Comparison of ENCODE assay signal across 29 cellular contexts in genomic region chr2:239868556-239869181, GRCh38.
"Had no signal": no experiment of that assay in that cellular context is flagged by ENCODE, and none has a peak within 500 bp of the region (broad histone marks: within the 10 kb centered on the region; RNA-seq: fewer than 3 reads in every experiment).

No MANE protein-coding gene starts in this region.

- H3K9me3 ChIP-seq: adrenal gland, body of pancreas, breast epithelium had no signal

- H3K27ac ChIP-seq: adrenal gland, body of pancreas, breast epithelium, KMS-11, SJCRH30, SK-N-MC had no signal

- H3K36me3 Mint-ChIP-seq: activated naive CD4-positive, alpha-beta T cell treated with anti-CD3 and anti-CD28 coated beads, Interleukin-2, amount 50 U/mL, for 72 hours; WTC11 had no signal

- H3K4me1 Mint-ChIP-seq: activated CD4-positive, alpha-beta T cell treated with anti-CD3 and anti-CD28 coated beads for 36 hours had no signal

- H3K4me2 ChIP-seq: KMS-11 had no signal

- DNase-seq: activated CD4-positive, alpha-beta T cell treated with anti-CD3 and anti-CD28 coated beads for 36 hours; activated CD4-positive, alpha-beta T cell treated with anti-CD3 and anti-CD28 coated beads, Interleukin-2, amount 10 ng/mL, durations not matched to agents 7 days and 5 days; activated CD4-positive, alpha-beta T cell treated with anti-CD3 and anti-CD28 coated beads, Interleukin-2, amount 50 U/mL, for 48 hours; activated gamma-delta T cell treated with Interleukin-2 at 50 U/mL for 16 hours; activated naive CD4-positive, alpha-beta T cell treated with anti-CD3 and anti-CD28 coated beads for 36 hours; body of pancreas; MM.1S; MV-4-11; NCI-H1092; NCI-H1436 treated with DMSO at 0.1 percent for 48 hours; NCI-H1694 treated with DMSO at 0.1 percent for 48 hours; NCI-H2029; NCI-H345; NCI-H524 treated with DMSO at 0.1 percent for 48 hours; SHP77; SJCRH30; T1000 had no signal

- H3K9ac ChIP-seq: KMS-11 had no signal

- H3K27me3 ChIP-seq: adrenal gland, body of pancreas, SJCRH30 had no signal

- H3K27ac Mint-ChIP-seq: activated CD4-positive, alpha-beta T cell treated with anti-CD3 and anti-CD28 coated beads for 36 hours; activated CD4-positive, alpha-beta T cell treated with anti-CD3 and anti-CD28 coated beads, Interleukin-2, amount 10 ng/mL, durations not matched to agents 7 days and 5 days; activated CD8-positive, alpha-beta T cell treated with anti-CD3 and anti-CD28 coated beads, Interleukin-2, amount 10 ng/mL, durations not matched to agents 7 days and 5 days; activated naive CD4-positive, alpha-beta T cell treated with anti-CD3 and anti-CD28 coated beads for 36 hours; activated naive CD4-positive, alpha-beta T cell treated with anti-CD3 and anti-CD28 coated beads, Interleukin-2, amount 50 U/mL, for 72 hours; activated T-cell treated with anti-CD3 and anti-CD28 coated beads, Interleukin-2, amount 50 U/mL, for 24 hours; activated T-helper 1 cell treated with anti-CD3 and anti-CD28 coated beads, Interleukin-12 subunit alpha, Interleukin-12 subunit beta, Interleukin-2, Interleukin-4 antibody, amounts not matched to agents 30 ng/mL and 10 ng/mL and 1 ng/mL, durations not matched to agents 14 hours and 24 hours and 36 hours; WTC11 had no signal

- H3K36me3 ChIP-seq: adrenal gland, breast epithelium, SJCRH30 had no signal

- FAIRE-seq: astrocyte had no signal

- H3K9me3 Mint-ChIP-seq: activated CD4-positive, alpha-beta T cell treated with anti-CD3 and anti-CD28 coated beads, Interleukin-2, amount 10 ng/mL, durations not matched to agents 7 days and 5 days; activated naive CD4-positive, alpha-beta T cell treated with anti-CD3 and anti-CD28 coated beads for 36 hours; activated naive CD4-positive, alpha-beta T cell treated with anti-CD3 and anti-CD28 coated beads, Interleukin-2, amount 50 U/mL, for 72 hours; activated T-cell treated with anti-CD3 and anti-CD28 coated beads, Interleukin-2, amount 50 U/mL, for 24 hours; activated T-helper 1 cell treated with anti-CD3 and anti-CD28 coated beads, Interleukin-12 subunit alpha, Interleukin-12 subunit beta, Interleukin-2, Interleukin-4 antibody, amounts not matched to agents 30 ng/mL and 10 ng/mL and 1 ng/mL, durations not matched to agents 14 hours and 24 hours and 36 hours; WTC11 had no signal

- H3K27me3 Mint-ChIP-seq: activated CD4-positive, alpha-beta T cell treated with anti-CD3 and anti-CD28 coated beads for 36 hours; activated CD4-positive, alpha-beta T cell treated with anti-CD3 and anti-CD28 coated beads, Interleukin-2, amount 10 ng/mL, durations not matched to agents 7 days and 5 days; activated T-cell treated with anti-CD3 and anti-CD28 coated beads, Interleukin-2, amount 50 U/mL, for 24 hours had no signal

- H3K4me1 ChIP-seq: adrenal gland, body of pancreas, breast epithelium, SJCRH30 had no signal

- H3K4me3 ChIP-seq: adrenal gland, body of pancreas, breast epithelium, SJCRH30, SK-N-MC had no signal

- H3K4me3 Mint-ChIP-seq: activated CD4-positive, alpha-beta T cell treated with anti-CD3 and anti-CD28 coated beads for 36 hours; activated CD4-positive, alpha-beta T cell treated with anti-CD3 and anti-CD28 coated beads, Interleukin-2, amount 10 ng/mL, durations not matched to agents 7 days and 5 days; activated CD8-positive, alpha-beta T cell treated with anti-CD3 and anti-CD28 coated beads, Interleukin-2, amount 10 ng/mL, durations not matched to agents 7 days and 5 days; activated naive CD4-positive, alpha-beta T cell treated with anti-CD3 and anti-CD28 coated beads for 36 hours; activated T-cell treated with anti-CD3 and anti-CD28 coated beads, Interleukin-2, amount 50 U/mL, for 24 hours; activated T-helper 1 cell treated with anti-CD3 and anti-CD28 coated beads, Interleukin-12 subunit alpha, Interleukin-12 subunit beta, Interleukin-2, Interleukin-4 antibody, amounts not matched to agents 30 ng/mL and 10 ng/mL and 1 ng/mL, durations not matched to agents 14 hours and 24 hours and 36 hours; WTC11 had no signal

- ATAC-seq: activated CD4-positive, alpha-beta T cell treated with anti-CD3 and anti-CD28 coated beads for 36 hours; activated CD4-positive, CD25-positive, alpha-beta regulatory T cell treated with anti-CD3 and anti-CD28 coated beads, Interleukin-2, amount 50 U/mL, for 24 hours; activated CD8-positive, alpha-beta T cell treated with anti-CD3 and anti-CD28 coated beads, Interleukin-2, amount 10 ng/mL, durations not matched to agents 7 days and 5 days; activated naive CD4-positive, alpha-beta T cell treated with anti-CD3 and anti-CD28 coated beads, Interleukin-2, amount 50 U/mL, for 72 hours; body of pancreas; Panc1; WTC11 had no signal
